24 cellular contexts compared by ENCODE assay signal in the genomic region with DNA sequence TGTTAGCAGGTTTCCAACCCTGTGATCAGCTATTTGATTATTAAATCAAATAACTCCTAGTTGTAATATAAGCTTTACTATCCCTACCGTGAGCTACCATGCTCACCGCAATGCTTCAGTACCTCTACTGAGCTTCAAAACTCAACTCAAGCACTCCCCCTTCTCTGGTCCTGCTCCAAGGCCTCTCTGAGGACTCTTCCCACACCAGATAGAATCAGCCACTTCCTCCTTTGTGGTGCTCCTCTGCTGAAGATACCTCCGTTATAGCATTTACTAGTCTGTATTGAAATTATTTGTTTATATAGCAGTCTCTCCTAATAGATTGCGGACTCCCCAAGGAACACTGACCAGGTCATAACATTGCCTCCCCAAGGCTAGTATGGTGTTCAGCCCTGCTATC.
"Had no signal": no experiment of that assay in that cellular context is flagged by ENCODE, and none has a peak within 500 bp of the region (broad histone marks: within the 10 kb centered on the region; RNA-seq: fewer than 3 reads in every experiment).

No MANE protein-coding gene starts in this region.

- H3K4me3 ChIP-seq: adrenal gland, ascending aorta, hepatocyte, lower lobe of right lung, right lobe of liver, skin epidermis, testis, vagina had no signal

- ATAC-seq: activated CD8-positive, alpha-beta memory T cell treated with anti-CD3 and anti-CD28 coated beads, Interleukin-2, amount 10 ng/mL, durations not matched to agents 7 days and 5 days; left lobe of liver; lower lobe of right lung; right lobe of liver; stimulated activated effector memory CD8-positive, alpha-beta T cell treated with anti-CD3 and anti-CD28 coated beads, Interleukin-12 subunit alpha, Interleukin-12 subunit beta, amount 100 ng/mL, for 72 hours had no signal

- FAIRE-seq: endometrium had no signal

- DNase-seq: activated CD4-positive, alpha-beta memory T cell treated with anti-CD3 and anti-CD28 coated beads for 36 hours; activated CD4-positive, alpha-beta T cell treated with anti-CD3 and anti-CD28 coated beads for 48 hours; activated CD8-positive, alpha-beta memory T cell treated with anti-CD3 and anti-CD28 coated beads, Interleukin-2, amount 10 ng/mL, durations not matched to agents 7 days and 5 days; activated T-cell treated with anti-CD3 and anti-CD28 coated beads for 4 hours; adrenal gland; brain microvascular endothelial cell; caudate nucleus; effector CD4-positive, alpha-beta T cell; erythroblast; foreskin melanocyte; immature natural killer cell; lower lobe of right lung; naive B cell; occipital lobe; right lobe of liver; stimulated activated CD4-positive, alpha-beta T cell treated with anti-CD3 and anti-CD28 coated beads, Interleukin-1b, Interleukin-23, amount 100 ng/mL, for 48 hours; testis had no signal
